In the genomic region with DNA sequence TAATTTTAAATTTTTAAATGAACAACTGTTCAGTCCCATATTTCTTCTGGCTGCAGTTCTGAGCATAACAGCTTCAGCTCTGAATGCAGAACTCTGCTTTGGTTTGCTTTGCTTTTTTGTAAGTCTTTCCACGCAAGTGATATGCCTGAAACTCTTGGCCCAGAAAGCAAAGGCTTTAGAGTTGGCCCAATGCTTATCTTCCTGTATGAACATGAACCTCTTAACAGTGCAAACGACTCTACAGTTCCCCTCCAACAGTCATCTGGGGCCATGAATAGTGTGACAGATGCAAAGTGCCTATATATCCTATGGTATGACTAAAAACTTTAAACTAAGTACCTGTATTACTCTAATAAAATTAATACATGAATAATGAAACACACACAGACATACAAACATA, we compare ENCODE assay signal across 25 cellular contexts.
"Had no signal": no experiment of that assay in that cellular context is flagged by ENCODE, and none has a peak within 500 bp of the region (broad histone marks: within the 10 kb centered on the region; RNA-seq: fewer than 3 reads in every experiment).

No MANE protein-coding gene starts in this region.

- H3K27ac ChIP-seq: colonic mucosa, coronary artery, dorsolateral prefrontal cortex, epithelial cell of prostate, esophagus muscularis mucosa, esophagus squamous epithelium, foreskin keratinocyte, gastrocnemius medialis, gastroesophageal sphincter, heart left ventricle, heart right ventricle had no signal

- DNase-seq: colonic mucosa; cortex of kidney; dermis blood vessel endothelial cell; dorsolateral prefrontal cortex; effector CD4-positive, alpha-beta T cell; effector CD8-positive, alpha-beta T cell; effector memory CD4-positive, alpha-beta T cell; effector memory CD8-positive, alpha-beta T cell; endodermal cell; erythroblast; esophagus squamous epithelium; foreskin fibroblast; foreskin keratinocyte; foreskin melanocyte; gastrocnemius medialis; glutamatergic neuron; head of caudate nucleus; heart left ventricle; heart right ventricle had no signal

- H3K4me1 ChIP-seq: colonic mucosa, esophagus muscularis mucosa, esophagus squamous epithelium, foreskin keratinocyte, gastrocnemius medialis, gastroesophageal sphincter had no signal

- H3K27me3 ChIP-seq: colonic mucosa, dorsolateral prefrontal cortex, esophagus muscularis mucosa, esophagus squamous epithelium, foreskin keratinocyte, gastrocnemius medialis, gastroesophageal sphincter, heart left ventricle, heart right ventricle had no signal

- H3K4me3 ChIP-seq: colonic mucosa, coronary artery, dorsolateral prefrontal cortex, esophagus muscularis mucosa, esophagus squamous epithelium, gastrocnemius medialis, gastroesophageal sphincter, heart left ventricle, heart right ventricle had no signal

- H3K36me3 ChIP-seq: colonic mucosa had no signal

- H3K27me3 Mint-ChIP-seq: dendritic cell treated with granulocyte-macrophage colony-stimulating factor and Interleukin-4, amounts not matched to agents 40 ng/mL and 50 ng/mL, for 4 days; effector memory CD8-positive, alpha-beta T cell had no signal

- H3K4me3 Mint-ChIP-seq: dendritic cell treated with granulocyte-macrophage colony-stimulating factor and Interleukin-4, amounts not matched to agents 40 ng/mL and 50 ng/mL, for 4 days; effector memory CD8-positive, alpha-beta T cell; endodermal cell had no signal

- ATAC-seq: effector memory CD8-positive, alpha-beta T cell; esophagus mucosa; foreskin keratinocyte; gastrocnemius medialis; gastroesophageal sphincter had no signal

- H3K9me3 ChIP-seq: colonic mucosa had no signal

- H3K27ac Mint-ChIP-seq: dendritic cell treated with granulocyte-macrophage colony-stimulating factor and Interleukin-4, amounts not matched to agents 40 ng/mL and 50 ng/mL, for 4 days; effector memory CD8-positive, alpha-beta T cell; endodermal cell had no signal

- H3K4me1 Mint-ChIP-seq: endodermal cell had no signal
